ENCODE assay signal across 1 cellular context in genomic region chr15:57306305-57306943, GRCh38.
TF ChIP-seq lines count a peak whose summit lies in the region.

No MANE protein-coding gene starts in this region.

TF ChIP-seq in GM12878, 131 proteins besides CTCF, POLR2A, EP300 and RAD21 (continued from another document):
- TF ChIP-seq ZBTB40 (IDR thresholded peaks at IDR 0.05; ENCODE audit: borderline replicate concordance), result no peak
- TF ChIP-seq, protein P1, sequence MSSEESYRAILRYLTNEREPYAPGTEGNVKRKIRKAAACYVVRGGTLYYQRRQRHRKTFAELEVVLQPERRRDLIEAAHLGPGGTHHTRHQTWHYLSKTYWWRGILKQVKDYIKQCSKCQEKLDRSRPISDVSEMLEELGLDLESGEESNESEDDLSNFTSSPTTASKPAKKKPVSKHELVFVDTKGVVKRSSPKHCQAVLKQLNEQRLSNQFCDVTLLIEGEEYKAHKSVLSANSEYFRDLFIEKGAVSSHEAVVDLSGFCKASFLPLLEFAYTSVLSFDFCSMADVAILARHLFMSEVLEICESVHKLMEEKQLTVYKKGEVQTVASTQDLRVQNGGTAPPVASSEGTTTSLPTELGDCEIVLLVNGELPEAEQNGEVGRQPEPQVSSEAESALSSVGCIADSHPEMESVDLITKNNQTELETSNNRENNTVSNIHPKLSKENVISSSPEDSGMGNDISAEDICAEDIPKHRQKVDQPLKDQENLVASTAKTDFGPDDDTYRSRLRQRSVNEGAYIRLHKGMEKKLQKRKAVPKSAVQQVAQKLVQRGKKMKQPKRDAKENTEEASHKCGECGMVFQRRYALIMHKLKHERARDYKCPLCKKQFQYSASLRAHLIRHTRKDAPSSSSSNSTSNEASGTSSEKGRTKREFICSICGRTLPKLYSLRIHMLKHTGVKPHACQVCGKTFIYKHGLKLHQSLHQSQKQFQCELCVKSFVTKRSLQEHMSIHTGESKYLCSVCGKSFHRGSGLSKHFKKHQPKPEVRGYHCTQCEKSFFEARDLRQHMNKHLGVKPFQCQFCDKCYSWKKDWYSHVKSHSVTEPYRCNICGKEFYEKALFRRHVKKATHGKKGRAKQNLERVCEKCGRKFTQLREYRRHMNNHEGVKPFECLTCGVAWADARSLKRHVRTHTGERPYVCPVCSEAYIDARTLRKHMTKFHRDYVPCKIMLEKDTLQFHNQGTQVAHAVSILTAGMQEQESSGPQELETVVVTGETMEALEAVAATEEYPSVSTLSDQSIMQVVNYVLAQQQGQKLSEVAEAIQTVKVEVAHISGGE (CRISPR knock-in tag; IDR thresholded peaks at IDR 0.05), result no peak
- TF ChIP-seq, protein P2, sequence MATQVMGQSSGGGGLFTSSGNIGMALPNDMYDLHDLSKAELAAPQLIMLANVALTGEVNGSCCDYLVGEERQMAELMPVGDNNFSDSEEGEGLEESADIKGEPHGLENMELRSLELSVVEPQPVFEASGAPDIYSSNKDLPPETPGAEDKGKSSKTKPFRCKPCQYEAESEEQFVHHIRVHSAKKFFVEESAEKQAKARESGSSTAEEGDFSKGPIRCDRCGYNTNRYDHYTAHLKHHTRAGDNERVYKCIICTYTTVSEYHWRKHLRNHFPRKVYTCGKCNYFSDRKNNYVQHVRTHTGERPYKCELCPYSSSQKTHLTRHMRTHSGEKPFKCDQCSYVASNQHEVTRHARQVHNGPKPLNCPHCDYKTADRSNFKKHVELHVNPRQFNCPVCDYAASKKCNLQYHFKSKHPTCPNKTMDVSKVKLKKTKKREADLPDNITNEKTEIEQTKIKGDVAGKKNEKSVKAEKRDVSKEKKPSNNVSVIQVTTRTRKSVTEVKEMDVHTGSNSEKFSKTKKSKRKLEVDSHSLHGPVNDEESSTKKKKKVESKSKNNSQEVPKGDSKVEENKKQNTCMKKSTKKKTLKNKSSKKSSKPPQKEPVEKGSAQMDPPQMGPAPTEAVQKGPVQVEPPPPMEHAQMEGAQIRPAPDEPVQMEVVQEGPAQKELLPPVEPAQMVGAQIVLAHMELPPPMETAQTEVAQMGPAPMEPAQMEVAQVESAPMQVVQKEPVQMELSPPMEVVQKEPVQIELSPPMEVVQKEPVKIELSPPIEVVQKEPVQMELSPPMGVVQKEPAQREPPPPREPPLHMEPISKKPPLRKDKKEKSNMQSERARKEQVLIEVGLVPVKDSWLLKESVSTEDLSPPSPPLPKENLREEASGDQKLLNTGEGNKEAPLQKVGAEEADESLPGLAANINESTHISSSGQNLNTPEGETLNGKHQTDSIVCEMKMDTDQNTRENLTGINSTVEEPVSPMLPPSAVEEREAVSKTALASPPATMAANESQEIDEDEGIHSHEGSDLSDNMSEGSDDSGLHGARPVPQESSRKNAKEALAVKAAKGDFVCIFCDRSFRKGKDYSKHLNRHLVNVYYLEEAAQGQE (IDR thresholded peaks at IDR 0.05; ENCODE audit: low read depth, low read length), result no peak
- TF ChIP-seq BHLHE40 (IDR thresholded peaks at IDR 0.05; ENCODE audit: borderline replicate concordance in 1 of 2, low read depth in 2 of 2, low read length in 1 of 2), result peak; percentile 57 to 81
